ENCODE assay signal across 9 cellular contexts in the genomic region with DNA sequence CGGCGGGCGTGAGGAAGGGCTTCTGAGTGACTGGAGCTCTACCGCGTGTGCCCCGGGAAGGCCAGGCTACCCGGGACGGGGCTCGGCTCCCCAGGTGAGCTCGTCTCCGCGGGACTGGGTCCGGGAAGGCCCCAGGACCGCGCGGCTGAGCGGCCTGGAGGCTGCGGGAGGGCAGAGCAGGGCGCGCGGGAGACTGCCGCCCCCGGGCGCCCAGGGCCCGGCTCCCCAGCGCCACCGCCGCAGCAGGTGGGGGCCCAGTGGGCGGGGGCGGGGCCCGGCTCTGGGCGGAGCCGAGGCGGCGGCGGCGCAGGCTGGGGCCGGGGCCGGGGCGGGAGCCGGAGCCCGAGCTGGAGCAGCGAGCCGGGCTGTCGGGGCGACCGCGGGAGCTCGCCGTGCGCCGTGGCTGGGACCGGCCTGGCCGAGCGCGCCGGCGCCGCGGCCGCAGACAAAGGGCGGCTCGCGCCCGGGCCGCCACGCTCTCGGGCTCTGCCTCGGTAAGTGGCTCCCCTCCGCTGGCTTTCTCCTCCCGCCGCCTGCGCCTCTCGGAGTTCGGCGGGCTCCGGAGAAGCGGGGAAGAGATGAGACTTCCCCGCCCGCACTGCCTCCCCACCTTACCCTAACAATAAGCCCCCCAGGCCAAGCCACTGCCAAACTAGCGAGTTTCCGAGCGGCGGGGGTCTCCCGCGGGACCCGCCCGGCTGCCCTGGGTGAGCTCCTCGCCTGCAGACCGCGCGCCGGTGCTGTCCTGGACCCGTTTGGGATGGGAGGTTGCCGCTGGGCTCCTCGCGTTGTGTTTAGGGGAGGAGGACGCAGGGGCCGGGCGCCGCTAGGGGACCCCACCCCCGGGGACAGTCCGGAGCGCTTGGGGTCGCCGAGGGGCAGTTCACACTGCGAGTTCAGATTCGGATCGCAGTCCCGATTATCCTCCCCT. TPM values are rescaled to one million over a fixed set of nuclear protein-coding genes. Genes with fewer than 3 reads are reported as not detected.
A peak's percentile ranks its signal among the peaks of the same experiment; 100 is the strongest.
DNase-seq lines count a peak whose midpoint lies in the region; ATAC-seq, FAIRE-seq and TF ChIP-seq lines count a peak whose summit lies in the region.
"Had no signal": no experiment of that assay in that cellular context is flagged by ENCODE, and none has a peak within 500 bp of the region (broad histone marks: within the 10 kb centered on the region; RNA-seq: fewer than 3 reads in every experiment).

A gene (plus strand): TSS at position 338 of the 931 bp plus-strand sequence. CDS start 103,872 bp downstream, outside the sequence.

- H3K27ac ChIP-seq in endothelial cell of umbilical vein (ENCODE audit: insufficient read depth, low read depth, low read length): no peak within 1 kb of the TSS
- no peak within 1 kb of the TSS for H3K27ac ChIP-seq in mesenchymal stem cell (ENCODE audit: low read length, poor library complexity, severe bottlenecking)
- peak within 1 kb of the TSS; percentile 90 to 91 for H3K27ac ChIP-seq in tibial artery

- H3K23ac ChIP-seq in mesenchymal stem cell (ENCODE audit: low read length in 2 of 2): no peak within 1 kb of the TSS

- no peak for FAIRE-seq in endothelial cell of umbilical vein (lab: Jason Lieb, UNC)
- FAIRE-seq: G401.6 had no signal

- no peak within 1 kb of the TSS for H3K18ac ChIP-seq in mesenchymal stem cell (ENCODE audit: low read depth in 1 of 2, low read length in 2 of 2)

- ATAC-seq in HG02885 (IDR thresholded peaks at IDR 0.05; ENCODE audit: poor library complexity, unreplicated experiment) (peak; percentile 83), T-cell (replicated peaks in 1 of 4) (peak; percentile 55 to 65 (median 58))

- CTCF ChIA-PET in T-cell (lab: Charles Lee): no interaction called here
- CTCF ChIA-PET in endothelial cell of umbilical vein (lab: Charles Lee): no interaction called here

- peak; percentile 6 for DNase-seq in SIG-M5 treated with dmso at 0.1 percent for 504 hours (lab: John Stamatoyannopoulos, UW; ENCODE audit: unreplicated experiment)
- no peak for DNase-seq in SIG-M5 (lab: John Stamatoyannopoulos, UW)
- DNase-seq in T-cell: no peak
- DNase-seq in endothelial cell of umbilical vein (ENCODE audit: low read depth, low spot score): no peak
- DNase-seq in mesenchymal stem cell: no peak
- peak in 1 of 2 donors; percentile 80 for DNase-seq in tibial artery
- DNase-seq in T-helper 9 cell: no peak

- H3K4ac ChIP-seq in mesenchymal stem cell (ENCODE audit: low read depth in 1 of 2, low read length in 2 of 2): no peak within 1 kb of the TSS

- H4K91ac ChIP-seq in mesenchymal stem cell (ENCODE audit: low read length): no peak within 1 kb of the TSS

- no peak within 1 kb of the TSS for H3K9ac ChIP-seq in endothelial cell of umbilical vein (replicated peaks; ENCODE audit: extremely low read depth, insufficient read depth, low read length)
- H3K9ac ChIP-seq in mesenchymal stem cell (ENCODE audit: low read length): no peak within 1 kb of the TSS

- H3K27me3 ChIP-seq in endothelial cell of umbilical vein (ENCODE audit: control insufficient read depth in 2 of 2, insufficient read depth in 2 of 2, low read length in 2 of 2) (peaks cover 33 to 34% of the 10 kb centered on the region in 2 experiments), mesenchymal stem cell (ENCODE audit: control insufficient read depth in 1 of 2, insufficient read depth in 1 of 2, low read length in 2 of 2) (peaks cover 64 to 65% of the 10 kb centered on the region in 2 experiments), tibial artery (no peaks in the 10 kb centered on the region)

- peaks cover 3% of the 10 kb centered on the region for H3K4me1 ChIP-seq in endothelial cell of umbilical vein (ENCODE audit: control insufficient read depth, extremely low read depth, insufficient read depth, low read length)
- peaks cover 13% of the 10 kb centered on the region for H3K4me1 ChIP-seq in mesenchymal stem cell (ENCODE audit: control insufficient read depth, insufficient read depth, low read depth, low read length)
- H3K4me1 ChIP-seq in tibial artery: peaks cover 0 to 33% (median 13%) of the 10 kb centered on the region in 4 donors

- no peaks in the 10 kb centered on the region for H4K20me1 ChIP-seq in endothelial cell of umbilical vein (replicated peaks; ENCODE audit: control insufficient read depth, extremely low read depth, insufficient read depth, low read length)

- TF ChIP-seq POLR2A in endothelial cell of umbilical vein (IDR thresholded peaks at IDR 0.05; ENCODE audit: low read depth, low read length): no peak

- H3K4me1 Mint-ChIP-seq in T-cell: peaks cover 0 to 12% (median 12%) of the 10 kb centered on the region in 3 donors

- H3K14ac ChIP-seq in mesenchymal stem cell (ENCODE audit: low read length in 2 of 2): peak within 1 kb of the TSS in 1 of 2 experiments; percentile 8

- no peak within 1 kb of the TSS for H2BK5ac ChIP-seq in mesenchymal stem cell (ENCODE audit: low read depth, low read length, poor library complexity, severe bottlenecking)

- H3K36me3 Mint-ChIP-seq in T-cell: no peaks in the 10 kb centered on the region

- TF ChIP-seq CTCF in endothelial cell of umbilical vein (IDR thresholded peaks at IDR 0.05; ENCODE audit: extremely low read depth in 1 of 2, insufficient read depth in 1 of 2, low read depth in 1 of 2, low read length in 2 of 2) (no peak), tibial artery (IDR thresholded peaks at IDR 0.05) (no peak)

- H3K9me3 ChIP-seq in endothelial cell of umbilical vein (replicated peaks; ENCODE audit: control insufficient read depth, insufficient read depth, low read length) (no peaks in the 10 kb centered on the region), mesenchymal stem cell (ENCODE audit: control insufficient read depth, low read length) (peaks cover 12% of the 10 kb centered on the region), tibial artery (peaks cover 0 to 9% (median 3%) of the 10 kb centered on the region in 3 donors)

- no peaks in the 10 kb centered on the region for H3K9me1 ChIP-seq in endothelial cell of umbilical vein (replicated peaks; ENCODE audit: control insufficient read depth, extremely low read depth, insufficient read depth, low read length)

- H3K27me3 Mint-ChIP-seq in T-cell: peaks cover 65 to 68% of the 10 kb centered on the region in 2 donors

- intact Hi-C loops in endothelial cell of umbilical vein (cut with micrococcal nuclease) (no loop called here), tibial artery (cut with DNase I; ENCODE audit: low total_unique reads) (loop anchor here (10.0 kb wide), 1 partner anchor 105 kb away; no protein-coding TSS in a partner anchor)

- dilution Hi-C loops in endothelial cell of umbilical vein (cut with MboI; ENCODE audit: extremely low pct_ligation_motif_present, low sequenced_read_pairs): no loop called here

- peak within 1 kb of the TSS; percentile 29 to 67 (median 44) for H3K4me3 Mint-ChIP-seq in T-cell

- H2BK120ac ChIP-seq in mesenchymal stem cell (ENCODE audit: low read depth, low read length): no peak within 1 kb of the TSS

- H2BK12ac ChIP-seq in mesenchymal stem cell (ENCODE audit: low read length in 2 of 2): no peak within 1 kb of the TSS

- H3K9me3 Mint-ChIP-seq in T-cell: peaks cover 4 to 8% (median 8%) of the 10 kb centered on the region in 3 donors

- no peak within 1 kb of the TSS for H4K8ac ChIP-seq in mesenchymal stem cell (ENCODE audit: low read length)

- H3K27ac Mint-ChIP-seq in T-cell: no peak within 1 kb of the TSS

- H3K79me1 ChIP-seq in mesenchymal stem cell (replicated peaks; ENCODE audit: low read length, poor library complexity, severe bottlenecking): no peaks in the 10 kb centered on the region

- POLR2A ChIA-PET in T-cell (lab: Charles Lee) (no interaction called here), endothelial cell of umbilical vein (lab: Charles Lee) (no interaction called here)

- H2AK5ac ChIP-seq in mesenchymal stem cell (ENCODE audit: low read length, severe bottlenecking): no peak within 1 kb of the TSS

- H2BK15ac ChIP-seq in mesenchymal stem cell (ENCODE audit: low read depth, poor library complexity, severe bottlenecking): no peak within 1 kb of the TSS

- peak within 1 kb of the TSS; percentile 51 for H2AFZ ChIP-seq in endothelial cell of umbilical vein (ENCODE audit: low read depth, low read length)
- H2AFZ ChIP-seq in mesenchymal stem cell (ENCODE audit: low read depth, low read length): peak within 1 kb of the TSS; percentile 11

- H3K36me3 ChIP-seq in endothelial cell of umbilical vein (ENCODE audit: control insufficient read depth in 2 of 2, extremely low read depth in 1 of 2, insufficient read depth in 2 of 2, low read length in 2 of 2) (no peaks in the 10 kb centered on the region), mesenchymal stem cell (ENCODE audit: control insufficient read depth in 1 of 2, insufficient read depth in 2 of 2, low read depth in 1 of 2, low read length in 2 of 2) (no peaks in the 10 kb centered on the region), tibial artery (no peaks in the 10 kb centered on the region)

- H3K4me2 ChIP-seq in endothelial cell of umbilical vein (ENCODE audit: insufficient read depth, low read length): peak within 1 kb of the TSS; percentile 47
- H3K4me2 ChIP-seq in mesenchymal stem cell (ENCODE audit: low read length, poor library complexity, severe bottlenecking): peak within 1 kb of the TSS; percentile 85

- 1% methylated on average over 48 of the region's 110 CpGs for WGBS in mesenchymal stem cell

- no peaks in the 10 kb centered on the region for H3K79me2 ChIP-seq in endothelial cell of umbilical vein (ENCODE audit: control insufficient read depth, insufficient read depth, low read length)

- BruUV-seq in endothelial cell of umbilical vein (replicated peaks; lab: Mats Ljungman, UMichigan): no TSS peak

- H3K4me3 ChIP-seq in endothelial cell of umbilical vein (replicated peaks in 1 of 3; ENCODE audit: insufficient read depth in 1 of 3, low read depth in 1 of 3, low read length in 3 of 3) (peak within 1 kb of the TSS in 2 of 3 experiments; percentile 4 to 23), mesenchymal stem cell (ENCODE audit: insufficient read depth in 1 of 2, low read depth in 1 of 2, low read length in 2 of 2) (peak within 1 kb of the TSS; percentile 43 to 53), tibial artery (peak within 1 kb of the TSS; percentile 78 to 83)

RNA-seq across cellular contexts. Expression of the gene that starts here (rescaled TPM):
- under 1 TPM in 1 of 5 donors, not detected in 4; 0.06 TPM for total RNA-seq in T-cell
- total RNA-seq in endothelial cell of umbilical vein: not detected in 2 replicates
- polyA plus RNA-seq in endothelial cell of umbilical vein: not detected in 2 replicates
- not detected in 2 replicates for polyA plus RNA-seq in endothelial cell of umbilical vein (2011; cell fraction: cytosol; rRNA removed)
- not detected in 2 replicates for polyA plus RNA-seq in endothelial cell of umbilical vein (2011; cell fraction: nucleus; rRNA removed)
- polyA plus RNA-seq in endothelial cell of umbilical vein (2012): not detected in 2 replicates
- not detected in 2 replicates for polyA minus RNA-seq in endothelial cell of umbilical vein
- 5.1 TPM for polyA minus RNA-seq in endothelial cell of umbilical vein (2011; cell fraction: cytosol; rRNA and poly(A)+ RNA removed)
- polyA minus RNA-seq in endothelial cell of umbilical vein (2011; cell fraction: nucleus; rRNA and poly(A)+ RNA removed): not detected in 2 replicates
- not detected for polyA plus RNA-seq in mesenchymal stem cell (2013, experiment 1 of 2)
- not detected for polyA plus RNA-seq in mesenchymal stem cell (2013, experiment 2 of 2)

Comparison
In these comparisons a context has a peak if more than half of its experiments do, and no peak if none do; other contexts are left out.
1. Peak in ATAC-seq in T-cell; RNA of the gene not detected or under 1 TPM.
2. H3K27ac ChIP-seq: peak in tibial artery (2 of 2); none in endothelial cell of umbilical vein (single experiment) and mesenchymal stem cell (single experiment).
3. H3K4me3 ChIP-seq: peak in every context shown above with its lines; median percentile 80 in tibial artery; 48 in mesenchymal stem cell; 14 in endothelial cell of umbilical vein.